In genomic region chr17:59330314-59330942, GRCh38 we compare ENCODE assay signal across 8 cellular contexts. TPM values are rescaled to one million over a fixed set of nuclear protein-coding genes. Genes with fewer than 3 reads are reported as not detected.
DNase-seq lines count a peak whose midpoint lies in the region; ATAC-seq and TF ChIP-seq lines count a peak whose summit lies in the region.

No MANE protein-coding gene starts in this region.

- H3K9me3 ChIP-seq in upper lobe of left lung, result peaks cover 0 to 7% (median 0%) of the 10 kb centered on the region in 4 donors

- no peak overlapping the region for H2BK120ac ChIP-seq in mesendoderm (ENCODE audit: low read depth, low read length)

- H3K9me3 Mint-ChIP-seq in CD14-positive monocyte, result no peaks in the 10 kb centered on the region

- TF ChIP-seq EP300 in upper lobe of left lung (IDR thresholded peaks at IDR 0.05), result peak in 1 of 4 donors; percentile 7

- H3K27ac ChIP-seq in mesendoderm (ENCODE audit: low read depth, low read length), result peak overlapping the region; percentile 74
- H3K27ac ChIP-seq in upper lobe of left lung, result peak overlapping the region; percentile 86 to 99 (median 95)

- peak overlapping the region; percentile 76 to 93 (median 90) for H3K27ac Mint-ChIP-seq in CD14-positive monocyte

- no peak for TF ChIP-seq CTCF in CD14-positive monocyte (IDR thresholded peaks at IDR 0.05)
- no peak for TF ChIP-seq CTCF in upper lobe of left lung (IDR thresholded peaks at IDR 0.05)

- H3K27me3 ChIP-seq in mesendoderm (ENCODE audit: insufficient read depth, low read length, poor library complexity), result no peaks in the 10 kb centered on the region
- no peaks in the 10 kb centered on the region for H3K27me3 ChIP-seq in upper lobe of left lung

- H4K5ac ChIP-seq in mesendoderm (ENCODE audit: low read length), result no peak overlapping the region

- H3K4me3 Mint-ChIP-seq in CD14-positive monocyte, result peak overlapping the region; percentile 62 to 78

- no peak overlapping the region for H2BK15ac ChIP-seq in mesendoderm (replicated peaks; ENCODE audit: low read depth)

- peak overlapping the region; percentile 12 for H2BK5ac ChIP-seq in mesendoderm (ENCODE audit: low read length)

- ATAC-seq in upper lobe of left lung (ENCODE audit: low FRiP score in 2 of 2), result peak; percentile 13 to 60
- no peak for ATAC-seq in GM19023 (IDR thresholded peaks at IDR 0.05; ENCODE audit: unreplicated experiment)
- ATAC-seq in HG02870 (IDR thresholded peaks at IDR 0.05; ENCODE audit: unreplicated experiment), result no peak
- ATAC-seq in HG02981 (IDR thresholded peaks at IDR 0.05; ENCODE audit: unreplicated experiment), result no peak

- peak overlapping the region; percentile 34 for H3K56ac ChIP-seq in mesendoderm (ENCODE audit: low read length)

- no peak overlapping the region for H3K4ac ChIP-seq in mesendoderm (ENCODE audit: low read depth, low read length)

- H2AK5ac ChIP-seq in mesendoderm (ENCODE audit: low read length), result no peak overlapping the region

- DNase-seq in CD14-positive monocyte (ENCODE audit: low spot score) (no peak), NAMALWA (ENCODE audit: low spot score) (peak; percentile 34), dermis blood vessel endothelial cell (peak; percentile 91), mesendoderm (peak; percentile 72), upper lobe of left lung (peak in 1 of 2 donors; percentile 83)

- H3K79me2 ChIP-seq in mesendoderm (ENCODE audit: control insufficient read depth, insufficient read depth, low read length), result no peaks in the 10 kb centered on the region

- H4K8ac ChIP-seq in mesendoderm (ENCODE audit: low read depth, low read length), result no peak overlapping the region

- peak overlapping the region; percentile 78 for H3K18ac ChIP-seq in mesendoderm (ENCODE audit: low read length)

- H3K4me2 ChIP-seq in mesendoderm (ENCODE audit: low read length), result peak overlapping the region; percentile 8

- H3K9ac ChIP-seq in mesendoderm (ENCODE audit: low read length), result peak overlapping the region; percentile 30

- no peaks in the 10 kb centered on the region for H3K79me1 ChIP-seq in mesendoderm (ENCODE audit: low read length)

- H3K4me3 ChIP-seq in mesendoderm (ENCODE audit: low read length), result no peak overlapping the region
- peak overlapping the region in 3 of 4 donors; percentile 93 to 100 (median 100) for H3K4me3 ChIP-seq in upper lobe of left lung

- intact Hi-C loops in CD14-positive monocyte (cut with micrococcal nuclease), result loop anchor here (5.0 kb wide), 2 partner anchors 42 to 112 kb away; no protein-coding TSS in a partner anchor

- TF ChIP-seq POLR2A in upper lobe of left lung (IDR thresholded peaks at IDR 0.05), result peak in 1 of 4 donors; percentile 34

- WGBS in mesendoderm (ENCODE audit: extremely low coverage, insufficient coverage, low lambda C conversion rate), result no CpG with 5 or more reads among the region's 14 CpGs
- WGBS in upper lobe of left lung, 2 donors, result 26 to 27% methylated on average over 14 of the region's 14 CpGs

- no peak overlapping the region for H3K23ac ChIP-seq in mesendoderm (ENCODE audit: low read length)

- peaks cover 18% of the 10 kb centered on the region for H3K4me1 ChIP-seq in mesendoderm (ENCODE audit: control insufficient read depth, low read depth, low read length)
- H3K4me1 ChIP-seq in upper lobe of left lung, result peaks cover 55 to 65% (median 60%) of the 10 kb centered on the region in 4 donors

- H3K36me3 ChIP-seq in mesendoderm (ENCODE audit: control insufficient read depth, insufficient read depth, low read length) (no peaks in the 10 kb centered on the region), upper lobe of left lung (no peaks in the 10 kb centered on the region)

- peaks cover 59% of the 10 kb centered on the region for H3K4me1 Mint-ChIP-seq in CD14-positive monocyte

- no peaks in the 10 kb centered on the region for H3K27me3 Mint-ChIP-seq in CD14-positive monocyte (ENCODE audit: low read depth in 3 of 3)

- H3K36me3 Mint-ChIP-seq in CD14-positive monocyte, result peaks cover 0 to 3% of the 10 kb centered on the region in 2 donors

RNA-seq across cellular contexts. Expression of gene YPEL2, which starts 1.0 kb away (rescaled TPM):
- 10 to 100 TPM; 21.5 to 25.1 TPM for polyA plus RNA-seq in CD14-positive monocyte
- 90.8 and 101 TPM in 2 replicates for total RNA-seq in dermis blood vessel endothelial cell
- polyA plus RNA-seq in mesendoderm (2013, experiment 1 of 2), result 3.5 TPM
- 2.9 TPM for polyA plus RNA-seq in mesendoderm (2013, experiment 2 of 2)
- 10 to 100 TPM; 17.5 to 38.8 (median 26.8) TPM for total RNA-seq in upper lobe of left lung

Comparison
In these comparisons a context has a peak if more than half of its experiments do, and no peak if none do; other contexts are left out.
1. ATAC-seq: peak in upper lobe of left lung (2 of 2); none in GM19023 (single experiment), HG02870 (single experiment) and HG02981 (single experiment).